13 cellular contexts compared by ENCODE assay signal in genomic region chr7:89104748-89105685, GRCh38.
"Had no signal": no experiment of that assay in that cellular context is flagged by ENCODE, and none has a peak within 500 bp of the region (broad histone marks: within the 10 kb centered on the region; RNA-seq: fewer than 3 reads in every experiment).

No MANE protein-coding gene starts in this region.

- H3K27ac ChIP-seq: gastroesophageal sphincter, neural progenitor cell, parathyroid adenoma, stomach, thoracic aorta, VCaP had no signal

- DNase-seq: activated CD4-positive, alpha-beta memory T cell treated with anti-CD3 and anti-CD28 coated beads for 36 hours; activated effector memory CD4-positive, alpha-beta T cell treated with anti-CD3 and anti-CD28 coated beads, Interleukin-2, amount 50 U/mL, for 16 hours; activated T-cell treated with anti-CD3 and anti-CD28 coated beads, Interleukin-2, amount 50 U/mL, for 4 hours; effector CD8-positive, alpha-beta T cell; mesendoderm; small intestine; stomach; T1000 had no signal

- H3K27me3 ChIP-seq: gastroesophageal sphincter, neural progenitor cell, stomach had no signal

- H3K4me3 ChIP-seq: gastroesophageal sphincter, neural progenitor cell, stomach, thoracic aorta had no signal
